ENCODE assay signal across 15 cellular contexts in the genomic region with DNA sequence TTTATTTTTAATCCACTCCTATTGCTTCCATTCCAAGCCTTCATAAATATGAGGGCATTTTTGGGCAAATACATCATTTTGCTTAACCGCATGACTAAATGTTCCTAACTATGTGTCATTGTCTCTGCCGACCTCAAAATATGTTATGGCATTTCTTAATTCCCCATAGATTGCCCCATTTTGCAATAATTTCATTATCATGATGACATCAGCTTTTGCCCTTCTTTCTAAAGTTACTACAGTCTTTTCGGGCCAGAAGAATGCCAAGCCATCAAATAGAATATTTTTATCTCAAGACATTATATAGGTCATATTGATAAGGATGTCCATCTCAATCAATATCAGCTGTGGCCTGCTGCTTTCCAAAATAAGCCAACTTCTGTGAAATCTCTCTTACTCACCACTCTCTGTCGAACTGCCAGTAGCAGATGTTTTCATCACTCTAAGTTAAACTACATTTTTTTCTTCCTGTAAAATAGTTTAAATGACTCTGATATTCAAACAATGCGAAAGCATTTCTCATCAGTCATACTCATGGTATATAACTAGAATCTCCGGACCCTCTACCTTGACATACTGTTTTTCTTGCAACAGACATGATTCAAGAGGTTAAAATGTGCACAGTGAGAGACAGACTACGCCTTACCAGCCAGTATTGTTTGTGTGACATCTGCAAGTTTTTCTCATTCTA.
DNase-seq lines count a peak whose midpoint lies in the region; ATAC-seq and TF ChIP-seq lines count a peak whose summit lies in the region.
"Had no signal": no experiment of that assay in that cellular context is flagged by ENCODE, and none has a peak within 500 bp of the region (broad histone marks: within the 10 kb centered on the region; RNA-seq: fewer than 3 reads in every experiment).

No MANE protein-coding gene starts in this region.

- no peaks in the 10 kb centered on the region for H3K4me1 Mint-ChIP-seq in naive thymus-derived CD8-positive, alpha-beta T cell

- H3K36me3 ChIP-seq in SJCRH30, result no peaks in the 10 kb centered on the region
- H3K36me3 ChIP-seq in left lung, result no peaks in the 10 kb centered on the region
- H3K36me3 ChIP-seq: adrenal gland, thoracic aorta had no signal

- H3K27me3 Mint-ChIP-seq in naive thymus-derived CD8-positive, alpha-beta T cell, result peaks cover 0 to 15% (median under 1%) of the 10 kb centered on the region in 5 donors

- H3K27me3 ChIP-seq in SJCRH30, result no peaks in the 10 kb centered on the region
- H3K27me3 ChIP-seq in left lung, result no peaks in the 10 kb centered on the region
- H3K27me3 ChIP-seq: adrenal gland had no signal

- no peak overlapping the region for H3K4me3 Mint-ChIP-seq in naive thymus-derived CD8-positive, alpha-beta T cell
- H3K4me3 Mint-ChIP-seq: T-helper 1 cell treated with Interleukin-12 subunit alpha and Interleukin-12 subunit beta and Interleukin-4 antibody, amounts not matched to agents 30 μg/mL and 1 μg/mL, for 36 hours had no signal

- ATAC-seq in naive thymus-derived CD8-positive, alpha-beta T cell, result no peak
- ATAC-seq in left lung (no peak), HG02588 (IDR thresholded peaks at IDR 0.05; ENCODE audit: unreplicated experiment) (no peak)
- ATAC-seq: HepG2 had no signal

- H3K4me1 ChIP-seq in SJCRH30 (peaks cover 11% of the 10 kb centered on the region), left lung (no peaks in the 10 kb centered on the region)

- CTCF ChIA-PET in AG04449 (lab: Yijun Ruan, JAX), result no interaction called here

- H3K4me3 ChIP-seq in AG04449 (ENCODE audit: low read depth, low read length) (no peak overlapping the region), SJCRH30 (peak overlapping the region; percentile 16), fibroblast of villous mesenchyme (ENCODE audit: low read depth, low read length) (no peak overlapping the region), left lung (no peak overlapping the region)
- H3K4me3 ChIP-seq: adrenal gland, thoracic aorta had no signal

- intact Hi-C loops in left lung (cut with DNase I), result no loop called here

- DNase-seq in AG04449 (ENCODE audit: low read depth, low spot score) (peak; percentile 65), HCEC 1CT (peak; percentile 86), SJCRH30 (peak; percentile 5 to 49), fibroblast of villous mesenchyme (ENCODE audit: low read depth) (peak; percentile 61), left lung (no peak), retina (no peak)
- no peak for DNase-seq in naive thymus-derived CD8-positive, alpha-beta T cell
- DNase-seq: activated CD4-positive, alpha-beta T cell treated with anti-CD3 and anti-CD28 coated beads for 4 hours; midbrain; NCI-H1417 treated with DMSO at 0.1 percent for 48 hours had no signal

- TF ChIP-seq CTCF in AG04449 (IDR thresholded peaks at IDR 0.05; ENCODE audit: insufficient read depth, low read length, missing control alignments) (no peak), fibroblast of villous mesenchyme (IDR thresholded peaks at IDR 0.05; ENCODE audit: insufficient read depth, low read depth, low read length) (no peak), left lung (IDR thresholded peaks at IDR 0.05) (no peak)

- H3K9me3 ChIP-seq in SJCRH30 (replicated peaks) (no peaks in the 10 kb centered on the region), left lung (no peaks in the 10 kb centered on the region)
- H3K9me3 ChIP-seq: adrenal gland, thoracic aorta had no signal

- POLR2A ChIA-PET in AG04449 (lab: Yijun Ruan, JAX), result no interaction called here
- POLR2A ChIA-PET in naive thymus-derived CD8-positive, alpha-beta T cell (lab: Charles Lee), result no interaction called here

- peaks cover 0 to 3% (median 0%) of the 10 kb centered on the region in 3 donors for H3K36me3 Mint-ChIP-seq in naive thymus-derived CD8-positive, alpha-beta T cell

- H3K9me3 Mint-ChIP-seq in naive thymus-derived CD8-positive, alpha-beta T cell, result peaks cover 0 to 12% (median 0%) of the 10 kb centered on the region in 9 donors
- H3K9me3 Mint-ChIP-seq: T-helper 1 cell treated with Interleukin-12 subunit alpha and Interleukin-12 subunit beta and Interleukin-4 antibody, amounts not matched to agents 30 μg/mL and 1 μg/mL, for 36 hours had no signal

- no peak overlapping the region for H3K27ac Mint-ChIP-seq in naive thymus-derived CD8-positive, alpha-beta T cell
- H3K27ac Mint-ChIP-seq: T-helper 1 cell treated with Interleukin-12 subunit alpha and Interleukin-12 subunit beta and Interleukin-4 antibody, amounts not matched to agents 30 μg/mL and 1 μg/mL, for 36 hours had no signal

- peak overlapping the region; percentile 91 for H3K27ac ChIP-seq in SJCRH30
- H3K27ac ChIP-seq in left lung, result no peak overlapping the region
- H3K27ac ChIP-seq: thoracic aorta had no signal

Comparison
In these comparisons a context has a peak if more than half of its experiments do, and no peak if none do; other contexts are left out.
1. DNase-seq: peak in AG04449 (single experiment), HCEC 1CT (single experiment), SJCRH30 (2 of 2) and fibroblast of villous mesenchyme (single experiment); none in naive thymus-derived CD8-positive, alpha-beta T cell (0 of 10), left lung (0 of 2) and retina (single experiment).